In genomic region chr14:51424569-51425251, GRCh38 we compare ENCODE assay signal across 14 cellular contexts.
DNase-seq lines count a peak whose midpoint lies in the region; ATAC-seq and TF ChIP-seq lines count a peak whose summit lies in the region.
"Had no signal": no experiment of that assay in that cellular context is flagged by ENCODE, and none has a peak within 500 bp of the region (broad histone marks: within the 10 kb centered on the region; RNA-seq: fewer than 3 reads in every experiment).

No MANE protein-coding gene starts in this region.

- no peaks in the 10 kb centered on the region for H3K27me3 ChIP-seq in left ventricle myocardium inferior (ENCODE audit: low read depth)
- H3K27me3 ChIP-seq in foreskin keratinocyte = no peaks in the 10 kb centered on the region

- H3K36me3 ChIP-seq in left ventricle myocardium inferior = no peaks in the 10 kb centered on the region

- peaks cover 7% of the 10 kb centered on the region for H3K9me3 ChIP-seq in left ventricle myocardium inferior (replicated peaks)

- H3K27ac ChIP-seq in left ventricle myocardium inferior (replicated peaks) (peak overlapping the region; percentile 88), foreskin keratinocyte (no peak overlapping the region)

- peaks cover 24% of the 10 kb centered on the region for H3K4me1 ChIP-seq in left ventricle myocardium inferior
- no peaks in the 10 kb centered on the region for H3K4me1 ChIP-seq in foreskin keratinocyte

- H3K4me3 ChIP-seq in astrocyte of the spinal cord (ENCODE audit: low read depth, low read length) = no peak overlapping the region
- H3K4me3 ChIP-seq in left ventricle myocardium inferior = no peak overlapping the region
- H3K4me3 ChIP-seq: K562 had no signal

- ATAC-seq in sciatic nerve = peak; percentile 94
- no peak for ATAC-seq in foreskin keratinocyte
- ATAC-seq in GM18868 (IDR thresholded peaks at IDR 0.05; ENCODE audit: unreplicated experiment) = no peak
- ATAC-seq: K562 had no signal

- in situ Hi-C loops in astrocyte of the spinal cord (cut with HindIII; ENCODE audit: low sequenced_read_pairs) = no loop called here

- TF ChIP-seq CTCF in astrocyte of the spinal cord (IDR thresholded peaks at IDR 0.05; ENCODE audit: low read depth, low read length) = no peak
- TF ChIP-seq CTCF in left ventricle myocardium inferior (IDR thresholded peaks at IDR 0.05; ENCODE audit: borderline replicate concordance) = no peak
- TF ChIP-seq CTCF in foreskin keratinocyte (conservative IDR thresholded peaks at IDR 0.05) = no peak

- DNase-seq in EH (ENCODE audit: low read depth) (peak; percentile 68), astrocyte of the spinal cord (ENCODE audit: low read depth, low spot score) (peak; percentile 72), left ventricle myocardium inferior (peak; percentile 48), sciatic nerve (ENCODE audit: low spot score) (no peak), foreskin keratinocyte (no peak), ureter (ENCODE audit: low spot score) (no peak), nucleus accumbens (lab: John Stamatoyannopoulos, UW) (no peak)
- DNase-seq: foreskin melanocyte; NCI-H2081 treated with DMSO at 0.1 percent for 48 hours; stimulated activated CD4-positive, alpha-beta T cell treated with anti-CD3 and anti-CD28 coated beads, Interleukin-12 subunit alpha, Interleukin-12 subunit beta, amount 100 ng/mL, for 4 hours; stimulated activated CD8-positive, alpha-beta memory T cell treated with anti-CD3 and anti-CD28 coated beads, Interleukin-4, amount 100 ng/mL, for 48 hours; T-helper 9 cell had no signal

- intact Hi-C loops in left ventricle myocardium inferior (cut with micrococcal nuclease) (no loop called here), sciatic nerve (cut with DNase I) (no loop called here)

Comparison
In these comparisons a context has a peak if more than half of its experiments do, and no peak if none do; other contexts are left out.
1. DNase-seq: peak in EH (single experiment), astrocyte of the spinal cord (single experiment) and left ventricle myocardium inferior (single experiment); none in sciatic nerve (single experiment), foreskin keratinocyte (0 of 2), ureter (single experiment) and nucleus accumbens (0 of 56).